In the genomic region with DNA sequence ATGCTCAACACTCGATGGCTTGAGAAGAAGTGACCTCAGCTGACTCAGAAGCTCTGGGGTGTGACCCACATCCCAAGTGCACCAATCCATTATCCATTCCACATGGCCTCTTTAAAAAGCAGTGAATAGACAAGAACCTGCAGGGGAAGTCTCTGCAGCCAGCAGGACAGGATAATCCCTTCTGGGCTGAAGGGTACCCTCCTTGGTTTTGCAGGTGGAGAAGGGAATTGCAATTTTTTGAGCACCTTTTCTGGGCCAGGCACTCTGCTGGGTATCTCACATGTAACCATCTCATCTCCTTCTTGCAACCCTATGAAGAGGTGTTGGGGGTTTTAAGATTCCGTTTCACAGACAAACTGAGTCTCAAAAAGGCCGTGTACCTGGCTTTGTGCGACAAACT, we compare ENCODE assay signal across 21 cellular contexts.
"Had no signal": no experiment of that assay in that cellular context is flagged by ENCODE, and none has a peak within 500 bp of the region (broad histone marks: within the 10 kb centered on the region; RNA-seq: fewer than 3 reads in every experiment).

No MANE protein-coding gene starts in this region.

- H3K36me3 Mint-ChIP-seq: activated naive CD4-positive, alpha-beta T cell treated with anti-CD3 and anti-CD28 coated beads, Interleukin-2, amount 10 ng/mL, durations not matched to agents 7 days and 5 days; activated naive CD8-positive, alpha-beta T cell treated with anti-CD3 and anti-CD28 coated beads for 36 hours; T-cell had no signal

- H3K27ac Mint-ChIP-seq: activated CD4-positive, alpha-beta memory T cell treated with anti-CD3 and anti-CD28 coated beads, Interleukin-2, amount 10 ng/mL, durations not matched to agents 7 days and 5 days; activated CD4-positive, alpha-beta T cell treated with anti-CD3 and anti-CD28 coated beads for 36 hours; activated naive CD4-positive, alpha-beta T cell treated with anti-CD3 and anti-CD28 coated beads, Interleukin-2, amount 10 ng/mL, durations not matched to agents 7 days and 5 days; activated naive CD8-positive, alpha-beta T cell treated with anti-CD3 and anti-CD28 coated beads for 36 hours; activated T-cell treated with anti-CD3 and anti-CD28 coated beads, Interleukin-2, amount 50 U/mL, for 72 hours; activated T-helper 2 cell treated with anti-CD3 and anti-CD28 coated beads, Interferon-gamma antibody, Interleukin-2, Interleukin-4, amounts not matched to agents 10 μg/mL and 5 μg/mL and 100 μg/mL, durations not matched to agents 14 hours and 24 hours and 36 hours; T-cell had no signal

- H3K4me2 ChIP-seq: KMS-11 had no signal

- H3K4me3 ChIP-seq: SK-N-MC had no signal

- H3K27me3 ChIP-seq: brain microvascular endothelial cell had no signal

- H3K4me1 Mint-ChIP-seq: activated CD4-positive, alpha-beta memory T cell treated with anti-CD3 and anti-CD28 coated beads, Interleukin-2, amount 10 ng/mL, durations not matched to agents 7 days and 5 days; activated CD4-positive, alpha-beta T cell treated with anti-CD3 and anti-CD28 coated beads for 36 hours; activated naive CD4-positive, alpha-beta T cell treated with anti-CD3 and anti-CD28 coated beads, Interleukin-2, amount 10 ng/mL, durations not matched to agents 7 days and 5 days; activated naive CD8-positive, alpha-beta T cell treated with anti-CD3 and anti-CD28 coated beads for 36 hours; T-cell had no signal

- H3K36me3 ChIP-seq: brain microvascular endothelial cell had no signal

- H3K9ac ChIP-seq: KMS-11 had no signal

- ATAC-seq: activated CD4-positive, alpha-beta T cell treated with anti-CD3 and anti-CD28 coated beads for 36 hours; activated T-cell treated with anti-CD3 and anti-CD28 coated beads, Interleukin-2, amount 50 U/mL, for 72 hours; T-cell had no signal

- H3K27ac ChIP-seq: brain microvascular endothelial cell, KMS-11, SK-N-MC had no signal

- H3K4me3 Mint-ChIP-seq: activated CD4-positive, alpha-beta memory T cell treated with anti-CD3 and anti-CD28 coated beads, Interleukin-2, amount 10 ng/mL, durations not matched to agents 7 days and 5 days; activated CD4-positive, alpha-beta T cell treated with anti-CD3 and anti-CD28 coated beads for 36 hours; activated naive CD4-positive, alpha-beta T cell treated with anti-CD3 and anti-CD28 coated beads, Interleukin-2, amount 10 ng/mL, durations not matched to agents 7 days and 5 days; activated naive CD8-positive, alpha-beta T cell treated with anti-CD3 and anti-CD28 coated beads for 36 hours; activated T-cell treated with anti-CD3 and anti-CD28 coated beads, Interleukin-2, amount 50 U/mL, for 72 hours; T-cell had no signal

- DNase-seq: activated CD4-positive, alpha-beta memory T cell treated with anti-CD3 and anti-CD28 coated beads, Interleukin-2, amount 10 ng/mL, durations not matched to agents 7 days and 5 days; activated CD4-positive, alpha-beta T cell treated with anti-CD3 and anti-CD28 coated beads for 36 hours; activated CD4-positive, alpha-beta T cell treated with anti-CD3 and anti-CD28 coated beads, Interleukin-2, amount 50 U/mL, for 1 hour; activated CD8-positive, alpha-beta memory T cell treated with anti-CD3 and anti-CD28 coated beads, Interleukin-2, amount 50 U/mL, for 4 hours; activated gamma-delta T cell treated with Interleukin-2 at 50 U/mL for 16 hours; activated naive CD4-positive, alpha-beta T cell treated with anti-CD3 and anti-CD28 coated beads, Interleukin-2, amount 10 ng/mL, durations not matched to agents 7 days and 5 days; activated naive CD8-positive, alpha-beta T cell treated with anti-CD3 and anti-CD28 coated beads for 36 hours; activated T-cell treated with anti-CD3 and anti-CD28 coated beads, Interleukin-2, amount 50 U/mL, for 72 hours; brain microvascular endothelial cell; caudate nucleus; NCI-H1092; NCI-H2029; NCI-H2107; NCI-H510A treated with DMSO at 0.1 percent for 48 hours; NCI-H69; T-cell; T-helper 2 cell; T1000 had no signal
